In genomic region chr4:155582971-155583437, GRCh38 we compare ENCODE assay signal across 9 cellular contexts.
DNase-seq lines count a peak whose midpoint lies in the region; ATAC-seq and TF ChIP-seq lines count a peak whose summit lies in the region.
"Had no signal": no experiment of that assay in that cellular context is flagged by ENCODE, and none has a peak within 500 bp of the region (broad histone marks: within the 10 kb centered on the region; RNA-seq: fewer than 3 reads in every experiment).

No MANE protein-coding gene starts in this region.

- H3K4me2 ChIP-seq in neural progenitor cell: no peak overlapping the region

- no peaks in the 10 kb centered on the region for H4K20me1 ChIP-seq in neural progenitor cell (ENCODE audit: low read depth)

- H3K4me1 ChIP-seq in neural progenitor cell: no peaks in the 10 kb centered on the region

- no peak for TF ChIP-seq CTCF in AG09319 (IDR thresholded peaks at IDR 0.05; ENCODE audit: low read depth, low read length)
- no peak for TF ChIP-seq CTCF in neural progenitor cell (IDR thresholded peaks at IDR 0.05)

- no peak overlapping the region for H3K27ac ChIP-seq in neural progenitor cell

- H3K27me3 ChIP-seq in neural progenitor cell: no peaks in the 10 kb centered on the region

- H2AFZ ChIP-seq in neural progenitor cell (replicated peaks): no peak overlapping the region

- H3K9ac ChIP-seq in neural progenitor cell: no peak overlapping the region

- no peaks in the 10 kb centered on the region for H3K4me1 Mint-ChIP-seq in neural progenitor cell

- no peaks in the 10 kb centered on the region for H3K27me3 Mint-ChIP-seq in neural progenitor cell (ENCODE audit: insufficient read depth, low read depth)

- no peak overlapping the region for H3K27ac Mint-ChIP-seq in neural progenitor cell

- no peak overlapping the region for H3K4me3 Mint-ChIP-seq in neural progenitor cell

- in situ Hi-C loops in SK-MEL-5 (cut with HindIII; ENCODE audit: low pct_unique_long_range_greater_than_20kb, low sequenced_read_pairs): no loop called here

- DNase-seq in AG09319 (ENCODE audit: extremely low read depth, low read depth) (peak; percentile 27), GM03348 (ENCODE audit: low spot score) (peak; percentile 14), SK-MEL-5 (ENCODE audit: low read depth, low spot score) (peak; percentile 64), glomerular visceral epithelial cell (ENCODE audit: extremely low spot score) (peak; percentile 34), NOMO-1 treated with DMSO at 0.1 percent for 48 hours (lab: John Stamatoyannopoulos, UW; ENCODE audit: unreplicated experiment) (no peak), neural progenitor cell (ENCODE audit: low spot score) (no peak), NCI-H2171 treated with DMSO at 0.1 percent for 48 hours (lab: John Stamatoyannopoulos, UW) (no peak)
- DNase-seq: NCI-H2107 had no signal

- no peaks in the 10 kb centered on the region for H3K36me3 ChIP-seq in neural progenitor cell

- H3K9me3 ChIP-seq in neural progenitor cell (ENCODE audit: low read depth): no peaks in the 10 kb centered on the region

- no peak for ATAC-seq in HG03565 (IDR thresholded peaks at IDR 0.05; ENCODE audit: unreplicated experiment)

- H3K9me3 Mint-ChIP-seq in neural progenitor cell: no peaks in the 10 kb centered on the region

- H3K79me2 ChIP-seq in neural progenitor cell (ENCODE audit: low read depth): no peaks in the 10 kb centered on the region

- no peaks in the 10 kb centered on the region for H3K36me3 Mint-ChIP-seq in neural progenitor cell

- H3K4me3 ChIP-seq in neural progenitor cell: no peak overlapping the region

- no peaks in the 10 kb centered on the region for H3F3A ChIP-seq in neural progenitor cell (ENCODE audit: low read depth)

Comparison
In these comparisons a context has a peak if more than half of its experiments do, and no peak if none do; other contexts are left out.
1. DNase-seq: peak in AG09319 (single experiment), GM03348 (single experiment), SK-MEL-5 (single experiment) and glomerular visceral epithelial cell (single experiment); none in NOMO-1 treated with DMSO at 0.1 percent for 48 hours (single experiment), neural progenitor cell (single experiment) and NCI-H2171 treated with DMSO at 0.1 percent for 48 hours (single experiment).